ENCODE assay signal across 10 cellular contexts in genomic region chr2:72757177-72757775, GRCh38.
A peak's percentile ranks its signal among the peaks of the same experiment; 100 is the strongest.
DNase-seq lines count a peak whose midpoint lies in the region; ATAC-seq and TF ChIP-seq lines count a peak whose summit lies in the region.
"Had no signal": no experiment of that assay in that cellular context is flagged by ENCODE, and none has a peak within 500 bp of the region (broad histone marks: within the 10 kb centered on the region; RNA-seq: fewer than 3 reads in every experiment).

No MANE protein-coding gene starts in this region.

- in situ Hi-C loops in astrocyte of the spinal cord (cut with HindIII; ENCODE audit: low sequenced_read_pairs) = no loop called here

- DNase-seq in NCI-H2196 (lab: John Stamatoyannopoulos, UW; ENCODE audit: unreplicated experiment) = peak; percentile 9
- no peak for DNase-seq in NCI-H2196 treated with DMSO at 0.1 percent for 48 hours (lab: John Stamatoyannopoulos, UW; ENCODE audit: unreplicated experiment)
- DNase-seq in astrocyte of the spinal cord (ENCODE audit: low read depth, low spot score) = peak; percentile 32
- DNase-seq in iris pigment epithelial cell (ENCODE audit: low read depth) = peak; percentile 89
- DNase-seq in ureter (ENCODE audit: low spot score) = peak; percentile 49
- DNase-seq: 8988T, cortex of kidney had no signal

- no peak for TF ChIP-seq CTCF in astrocyte of the spinal cord (IDR thresholded peaks at IDR 0.05; ENCODE audit: low read depth, low read length)

- ATAC-seq in GM21786 (IDR thresholded peaks at IDR 0.05; ENCODE audit: unreplicated experiment) = no peak
- no peak for ATAC-seq in HG03378 (IDR thresholded peaks at IDR 0.05; ENCODE audit: unreplicated experiment)
- ATAC-seq in HG03565 (IDR thresholded peaks at IDR 0.05; ENCODE audit: unreplicated experiment) = no peak

- no peak overlapping the region for H3K4me3 ChIP-seq in astrocyte of the spinal cord (ENCODE audit: low read depth, low read length)
